In genomic region chr12:105637470-105637869, GRCh38 we compare ENCODE assay signal across 25 cellular contexts.
"Had no signal": no experiment of that assay in that cellular context is flagged by ENCODE, and none has a peak within 500 bp of the region (broad histone marks: within the 10 kb centered on the region; RNA-seq: fewer than 3 reads in every experiment).

No MANE protein-coding gene starts in this region.

- H3K4me3 Mint-ChIP-seq: immature natural killer cell, mesothelial cell of epicardium, naive B cell had no signal

- H3K4me3 ChIP-seq: coronary artery, dorsolateral prefrontal cortex, esophagus muscularis mucosa, gastroesophageal sphincter, heart left ventricle, hepatocyte, left ventricle myocardium inferior, lower lobe of right lung, mucosa of descending colon had no signal

- H2AFZ ChIP-seq: hepatocyte had no signal

- ATAC-seq: foreskin keratinocyte, gastroesophageal sphincter, heart left ventricle, left colon, left lobe of liver, lower lobe of right lung, mucosa of descending colon had no signal

- H3K27ac ChIP-seq: coronary artery, dorsolateral prefrontal cortex, esophagus muscularis mucosa, foreskin keratinocyte, gastroesophageal sphincter, heart left ventricle, hepatocyte, left ventricle myocardium inferior, lower lobe of right lung had no signal

- H3K36me3 ChIP-seq: esophagus muscularis mucosa, gastroesophageal sphincter, heart left ventricle, left ventricle myocardium inferior, lower lobe of right lung had no signal

- H3K4me1 Mint-ChIP-seq: immature natural killer cell, naive B cell had no signal

- H3K36me3 Mint-ChIP-seq: immature natural killer cell, naive B cell had no signal

- H3K4me1 ChIP-seq: esophagus muscularis mucosa, foreskin keratinocyte, gastroesophageal sphincter, heart left ventricle, left ventricle myocardium inferior, lower lobe of right lung had no signal

- H3K27ac Mint-ChIP-seq: immature natural killer cell, mesothelial cell of epicardium, naive B cell had no signal

- H3K27me3 ChIP-seq: dorsolateral prefrontal cortex, esophagus muscularis mucosa, foreskin keratinocyte, gastroesophageal sphincter, heart left ventricle, hepatocyte had no signal

- DNase-seq: dermis blood vessel endothelial cell; dorsolateral prefrontal cortex; effector CD4-positive, alpha-beta T cell; effector memory CD4-positive, alpha-beta T cell; foreskin keratinocyte; heart left ventricle; hypothalamus; immature natural killer cell; islet precursor cell; kidney; kidney glomerular epithelial cell; left colon; left ventricle myocardium inferior; lower lobe of right lung; mesenchymal stem cell; mucosa of descending colon; naive B cell had no signal

- H3K9me3 ChIP-seq: gastroesophageal sphincter had no signal

- H3K4me2 ChIP-seq: hepatocyte had no signal

- FAIRE-seq: endothelial cell of umbilical vein, frontal cortex, kidney had no signal

- H3K79me2 ChIP-seq: hepatocyte had no signal
